ENCODE assay signal across 9 cellular contexts in genomic region chr2:157572725-157573124, GRCh38. TPM values are rescaled to one million over a fixed set of nuclear protein-coding genes. Genes with fewer than 3 reads are reported as not detected.
A peak's percentile ranks its signal among the peaks of the same experiment; 100 is the strongest.
DNase-seq lines count a peak whose midpoint lies in the region; ATAC-seq and TF ChIP-seq lines count a peak whose summit lies in the region.
"Had no signal": no experiment of that assay in that cellular context is flagged by ENCODE, and none has a peak within 500 bp of the region (broad histone marks: within the 10 kb centered on the region; RNA-seq: fewer than 3 reads in every experiment).

No MANE protein-coding gene starts in this region.

- no peaks in the 10 kb centered on the region; the same call in 2 of the 3 replicates for H3K9me3 Mint-ChIP-seq in GM23338
- H3K9me3 Mint-ChIP-seq in T-helper 2 cell treated with Interferon-gamma antibody and Interleukin-4, amounts not matched to agents 5 μg/mL and 100 μg/mL, for 36 hours, result no peaks in the 10 kb centered on the region

- no peaks in the 10 kb centered on the region for H3K4me1 Mint-ChIP-seq in GM23338
- H3K4me1 Mint-ChIP-seq in T-helper 2 cell treated with Interferon-gamma antibody and Interleukin-4, amounts not matched to agents 5 μg/mL and 100 μg/mL, for 36 hours (ENCODE audit: low read depth), result no peaks in the 10 kb centered on the region

- no peak overlapping the region for H3K4me2 ChIP-seq in GM23338

- no peaks in the 10 kb centered on the region for H3K9me2 ChIP-seq in GM23338 (ENCODE audit: insufficient read depth)

- H3K27me3 Mint-ChIP-seq in GM23338 (ENCODE audit: insufficient read depth, low read depth, poor library complexity), result no peaks in the 10 kb centered on the region
- no peaks in the 10 kb centered on the region for H3K27me3 Mint-ChIP-seq in T-helper 2 cell treated with Interferon-gamma antibody and Interleukin-4, amounts not matched to agents 5 μg/mL and 100 μg/mL, for 36 hours (ENCODE audit: low read depth)

- no peaks in the 10 kb centered on the region for H3K4me1 ChIP-seq in GM23338 (ENCODE audit: insufficient read depth)

- no peaks in the 10 kb centered on the region for H3K36me3 ChIP-seq in GM23338 (ENCODE audit: insufficient read depth)

- no peak overlapping the region for H3K4me3 Mint-ChIP-seq in GM23338
- no peak overlapping the region for H3K4me3 Mint-ChIP-seq in T-helper 2 cell treated with Interferon-gamma antibody and Interleukin-4, amounts not matched to agents 5 μg/mL and 100 μg/mL, for 36 hours

- H2AFZ ChIP-seq in GM23338, result no peak overlapping the region

- no peaks in the 10 kb centered on the region for H3K36me3 Mint-ChIP-seq in GM23338 (ENCODE audit: low read depth)
- H3K36me3 Mint-ChIP-seq in T-helper 2 cell treated with Interferon-gamma antibody and Interleukin-4, amounts not matched to agents 5 μg/mL and 100 μg/mL, for 36 hours (ENCODE audit: low read depth), result no peaks in the 10 kb centered on the region

- no peaks in the 10 kb centered on the region for H3K27me3 ChIP-seq in GM23338 (ENCODE audit: insufficient read depth)

- H4K20me1 ChIP-seq in GM23338 (replicated peaks; ENCODE audit: insufficient read depth), result no peaks in the 10 kb centered on the region

- H3K27ac ChIP-seq in GM23338 (ENCODE audit: low read depth), result no peak overlapping the region

- no peak overlapping the region for H3K27ac Mint-ChIP-seq in GM23338
- no peak overlapping the region for H3K27ac Mint-ChIP-seq in T-helper 2 cell treated with Interferon-gamma antibody and Interleukin-4, amounts not matched to agents 5 μg/mL and 100 μg/mL, for 36 hours

- H3F3A ChIP-seq in GM23338 (replicated peaks; ENCODE audit: low read depth), result no peaks in the 10 kb centered on the region

- peak; percentile 38 to 58 for TF ChIP-seq CTCF in GM23338 (conservative IDR thresholded peaks at IDR 0.05; ENCODE audit: low read depth in 2 of 2)

- DNase-seq in D341Med (ENCODE audit: low spot score), result peak; percentile 42
- peak; percentile 47 for DNase-seq in GM23338 (ENCODE audit: low spot score)
- DNase-seq in NCI-H69 (lab: John Stamatoyannopoulos, UW), result peak; percentile 57
- peak; percentile 36 for DNase-seq in iPS-NIHi11 (ENCODE audit: low spot score)
- no peak for DNase-seq in occipital lobe (lab: John Stamatoyannopoulos, UW)
- no peak for DNase-seq in SKM-1 (lab: John Stamatoyannopoulos, UW; ENCODE audit: unreplicated experiment)
- DNase-seq in T-helper 2 cell treated with Interferon-gamma antibody and Interleukin-4, amounts not matched to agents 5 μg/mL and 100 μg/mL, for 36 hours (ENCODE audit: low spot score), result no peak
- DNase-seq: activated T-cell treated with anti-CD3 and anti-CD28 coated beads for 4 hours had no signal

- ATAC-seq in GM23338, result no peak; the same call in 2 of the 3 replicates
- ATAC-seq in GM19395 (IDR thresholded peaks at IDR 0.05; ENCODE audit: unreplicated experiment), result no peak

- H3K4me3 ChIP-seq in GM23338, result no peak overlapping the region

- H3K79me2 ChIP-seq in GM23338 (replicated peaks; ENCODE audit: insufficient read depth), result no peaks in the 10 kb centered on the region

TF ChIP-seq in GM23338, 12 proteins besides CTCF, POLR2A, EP300 and RAD21 (continues in another document):
- TF ChIP-seq CREB1 (CRISPR knock-in tag; IDR thresholded peaks at IDR 0.05; ENCODE audit: low read depth), result no peak
- no peak for TF ChIP-seq ZNF331 (CRISPR knock-in tag; IDR thresholded peaks at IDR 0.05; ENCODE audit: low read depth)
- no peak for TF ChIP-seq EZH2 (IDR thresholded peaks at IDR 0.05; ENCODE audit: low read depth, unreplicated experiment)
- TF ChIP-seq POLR2AphosphoS5 (IDR thresholded peaks at IDR 0.05; ENCODE audit: low read depth), result no peak
- TF ChIP-seq JUNB (IDR thresholded peaks at IDR 0.05; ENCODE audit: unreplicated experiment), result no peak
- TF ChIP-seq STAT1 (IDR thresholded peaks at IDR 0.05; ENCODE audit: unreplicated experiment), result no peak
- no peak for TF ChIP-seq EZH2phosphoT487 (IDR thresholded peaks at IDR 0.05; ENCODE audit: unreplicated experiment)
- TF ChIP-seq NANOG (IDR thresholded peaks at IDR 0.05; ENCODE audit: borderline replicate concordance), result no peak
- TF ChIP-seq REST (IDR thresholded peaks at IDR 0.05; ENCODE audit: unreplicated experiment), result no peak
- TF ChIP-seq ETS1 (IDR thresholded peaks at IDR 0.05), result no peak
- TF ChIP-seq ZNF114 (CRISPR knock-in tag; IDR thresholded peaks at IDR 0.05), result no peak

RNA-seq across cellular contexts. Expression of gene ACVR1C, which starts 55.9 kb away (rescaled TPM):
- 0.94 and 1.1 TPM in 2 replicates for total RNA-seq in GM23338 (2014; rRNA removed; shearing (Covaris generic))
- 0.45 and 0.61 TPM in 2 replicates for polyA plus RNA-seq in GM23338 (2016; fragmentation: Nextera tagmentation; extraction: Ambion mirVana)
- 20.7 TPM for total RNA-seq in occipital lobe

Comparison
In these comparisons a context has a peak if more than half of its experiments do, and no peak if none do; other contexts are left out.
1. DNase-seq: peak in D341Med (single experiment), GM23338 (single experiment), NCI-H69 (single experiment) and iPS-NIHi11 (single experiment); none in occipital lobe (single experiment), SKM-1 (single experiment) and T-helper 2 cell treated with Interferon-gamma antibody and Interleukin-4, amounts not matched to agents 5 μg/mL and 100 μg/mL, for 36 hours (single experiment).
2. RNA of gene ACVR1C, which starts 55.9 kb away (total RNA-seq): 20.7 TPM in occipital lobe (single experiment); 0.94 to 1.1 TPM in GM23338; every median in the first group is over 10 times any median in the second.